Comparison of ENCODE assay signal across 27 cellular contexts in the genomic region with DNA sequence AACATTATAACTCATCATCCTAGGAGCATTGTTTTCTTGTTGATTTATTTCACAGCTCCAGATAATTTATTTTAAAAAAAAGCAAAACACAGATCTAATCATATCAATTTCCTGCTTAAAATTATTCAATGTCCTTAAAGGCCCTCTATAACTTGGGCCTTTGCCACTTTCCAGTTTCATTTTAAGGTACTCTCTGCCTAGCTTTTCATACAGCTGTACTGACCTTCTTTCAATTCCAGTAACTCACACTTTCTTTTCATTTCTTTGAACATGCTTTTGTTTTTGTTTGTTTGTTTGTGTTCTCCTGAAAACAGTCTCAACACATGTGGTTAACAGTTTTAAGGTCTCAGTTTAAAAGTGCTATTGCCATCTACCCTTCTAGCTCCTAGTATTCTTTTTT.
"Had no signal": no experiment of that assay in that cellular context is flagged by ENCODE, and none has a peak within 500 bp of the region (broad histone marks: within the 10 kb centered on the region; RNA-seq: fewer than 3 reads in every experiment).

No MANE protein-coding gene starts in this region.

- H3K27me3 ChIP-seq: esophagus muscularis mucosa, heart right ventricle, right lobe of liver, stomach, suprapubic skin, tibial nerve had no signal

- ATAC-seq: activated T-cell treated with anti-CD3 and anti-CD28 coated beads, Interleukin-2, amount 50 U/mL, for 4 hours; activated T-helper 17 cell treated with anti-CD3 and anti-CD28 coated beads, Interleukin-2, amount 50 U/mL, for 72 hours; heart right ventricle; right lobe of liver; stimulated activated naive B cell treated with anti-CD40 and anti-IgM and Interleukin-4, amounts not matched to agents 10 μg/mL and 1 μg/mL and 100 μg/mL, for 72 hours; T-helper 17 cell had no signal

- H3K27ac ChIP-seq: esophagus muscularis mucosa, heart right ventricle, left ventricle myocardium inferior, right lobe of liver, stomach, suprapubic skin, tibial nerve had no signal

- H3K9me3 Mint-ChIP-seq: activated CD4-positive, alpha-beta memory T cell treated with anti-CD3 and anti-CD28 coated beads for 36 hours; activated CD4-positive, alpha-beta T cell treated with anti-CD3 and anti-CD28 coated beads, Interleukin-2, amount 10 ng/mL, durations not matched to agents 24 days and 14 days; activated T-cell treated with anti-CD3 and anti-CD28 coated beads, Interleukin-2, amount 50 U/mL, for 4 hours; activated T-helper 17 cell treated with anti-CD3 and anti-CD28 coated beads, Interleukin-2, amount 50 U/mL, for 72 hours; dendritic cell treated with granulocyte-macrophage colony-stimulating factor and Interleukin-4, amounts not matched to agents 40 ng/mL and 50 ng/mL, for 4 days; nephron; stimulated activated naive B cell treated with anti-CD40 and anti-IgM and Interleukin-4, amounts not matched to agents 10 μg/mL and 1 μg/mL and 100 μg/mL, for 72 hours had no signal

- H3K9me3 ChIP-seq: esophagus muscularis mucosa, heart right ventricle, left ventricle myocardium inferior, right lobe of liver, stomach, suprapubic skin, tibial nerve had no signal

- H3K4me3 ChIP-seq: esophagus muscularis mucosa, heart right ventricle, left ventricle myocardium inferior, lung, right lobe of liver, stomach, suprapubic skin, tibial nerve had no signal

- H3K4me1 Mint-ChIP-seq: activated CD4-positive, alpha-beta T cell treated with anti-CD3 and anti-CD28 coated beads, Interleukin-2, amount 10 ng/mL, durations not matched to agents 24 days and 14 days; activated T-helper 17 cell treated with anti-CD3 and anti-CD28 coated beads, Interleukin-2, amount 50 U/mL, for 72 hours; nephron; stimulated activated naive B cell treated with anti-CD40 and anti-IgM and Interleukin-4, amounts not matched to agents 10 μg/mL and 1 μg/mL and 100 μg/mL, for 72 hours; T-helper 17 cell had no signal

- DNase-seq: activated CD4-positive, alpha-beta memory T cell treated with anti-CD3 and anti-CD28 coated beads for 36 hours; activated CD4-positive, alpha-beta T cell treated with anti-CD3 and anti-CD28 coated beads, Interleukin-2, amount 10 ng/mL, durations not matched to agents 24 days and 14 days; activated CD4-positive, CD25-positive, alpha-beta regulatory T cell treated with anti-CD3 and anti-CD28 coated beads, Interleukin-2, amount 50 U/mL, for 72 hours; activated gamma-delta T cell treated with Interleukin-2 at 50 U/mL for 16 hours; activated naive CD4-positive, alpha-beta T cell treated with anti-CD3 and anti-CD28 coated beads, Interleukin-2, amount 50 U/mL, for 16 hours; activated T-cell treated with anti-CD3 and anti-CD28 coated beads, Interleukin-2, amount 50 U/mL, for 4 hours; amniotic stem cell; central memory CD4-positive, alpha-beta T cell; effector CD4-positive, alpha-beta T cell; foreskin melanocyte; heart right ventricle; left ventricle myocardium inferior; mesendoderm; right lobe of liver; stimulated activated CD4-positive, alpha-beta T cell treated with anti-CD3 and anti-CD28 coated beads, Interleukin-4, amount 100 ng/mL, for 24 hours; stimulated activated CD8-positive, alpha-beta memory T cell treated with anti-CD3 and anti-CD28 coated beads, Interleukin-4, amount 100 ng/mL, for 48 hours; stimulated activated naive B cell treated with anti-CD40 and anti-IgM and Interleukin-4, amounts not matched to agents 10 μg/mL and 1 μg/mL and 100 μg/mL, for 72 hours; stomach; T-helper 17 cell; T1000 had no signal

- H3K4me3 Mint-ChIP-seq: activated CD4-positive, alpha-beta memory T cell treated with anti-CD3 and anti-CD28 coated beads for 36 hours; activated CD4-positive, alpha-beta T cell treated with anti-CD3 and anti-CD28 coated beads, Interleukin-2, amount 10 ng/mL, durations not matched to agents 24 days and 14 days; activated T-cell treated with anti-CD3 and anti-CD28 coated beads, Interleukin-2, amount 50 U/mL, for 4 hours; activated T-helper 17 cell treated with anti-CD3 and anti-CD28 coated beads, Interleukin-2, amount 50 U/mL, for 72 hours; dendritic cell treated with granulocyte-macrophage colony-stimulating factor and Interleukin-4, amounts not matched to agents 40 ng/mL and 50 ng/mL, for 4 days; nephron; stimulated activated naive B cell treated with anti-CD40 and anti-IgM and Interleukin-4, amounts not matched to agents 10 μg/mL and 1 μg/mL and 100 μg/mL, for 72 hours; T-helper 17 cell had no signal

- H3K4me1 ChIP-seq: esophagus muscularis mucosa, right lobe of liver, stomach, suprapubic skin, tibial nerve had no signal

- H3K27me3 Mint-ChIP-seq: activated CD4-positive, alpha-beta memory T cell treated with anti-CD3 and anti-CD28 coated beads for 36 hours; activated CD4-positive, alpha-beta T cell treated with anti-CD3 and anti-CD28 coated beads, Interleukin-2, amount 10 ng/mL, durations not matched to agents 24 days and 14 days; activated T-helper 17 cell treated with anti-CD3 and anti-CD28 coated beads, Interleukin-2, amount 50 U/mL, for 72 hours; dendritic cell treated with granulocyte-macrophage colony-stimulating factor and Interleukin-4, amounts not matched to agents 40 ng/mL and 50 ng/mL, for 4 days; stimulated activated naive B cell treated with anti-CD40 and anti-IgM and Interleukin-4, amounts not matched to agents 10 μg/mL and 1 μg/mL and 100 μg/mL, for 72 hours; T-helper 17 cell had no signal

- H3K27ac Mint-ChIP-seq: activated CD4-positive, alpha-beta memory T cell treated with anti-CD3 and anti-CD28 coated beads for 36 hours; activated CD4-positive, alpha-beta T cell treated with anti-CD3 and anti-CD28 coated beads, Interleukin-2, amount 10 ng/mL, durations not matched to agents 24 days and 14 days; activated T-helper 17 cell treated with anti-CD3 and anti-CD28 coated beads, Interleukin-2, amount 50 U/mL, for 72 hours; dendritic cell treated with granulocyte-macrophage colony-stimulating factor and Interleukin-4, amounts not matched to agents 40 ng/mL and 50 ng/mL, for 4 days; nephron; stimulated activated naive B cell treated with anti-CD40 and anti-IgM and Interleukin-4, amounts not matched to agents 10 μg/mL and 1 μg/mL and 100 μg/mL, for 72 hours; T-helper 17 cell had no signal

- H3K36me3 Mint-ChIP-seq: activated CD4-positive, alpha-beta memory T cell treated with anti-CD3 and anti-CD28 coated beads for 36 hours; stimulated activated naive B cell treated with anti-CD40 and anti-IgM and Interleukin-4, amounts not matched to agents 10 μg/mL and 1 μg/mL and 100 μg/mL, for 72 hours had no signal

- H3K36me3 ChIP-seq: esophagus muscularis mucosa, heart right ventricle, left ventricle myocardium inferior, right lobe of liver, stomach, suprapubic skin, tibial nerve had no signal
